In the genomic region with DNA sequence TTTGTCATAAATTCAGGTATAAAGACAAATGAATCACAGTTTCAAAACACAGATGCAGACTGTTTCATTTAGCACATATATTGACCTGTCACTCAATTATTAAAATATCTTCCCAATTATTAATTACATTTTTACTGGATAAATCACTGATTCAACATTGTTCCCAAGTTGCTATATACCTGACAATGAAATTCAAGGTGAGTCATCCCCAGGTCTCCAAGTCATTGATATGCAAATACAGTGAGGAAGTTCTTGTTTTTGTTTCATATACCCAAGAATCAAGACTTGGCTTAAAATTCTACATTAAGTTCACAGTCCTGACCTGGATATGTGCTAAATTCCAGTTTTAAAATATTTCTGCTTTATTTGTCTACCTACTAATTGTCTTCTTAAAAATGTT, we compare ENCODE assay signal across 25 cellular contexts.
"Had no signal": no experiment of that assay in that cellular context is flagged by ENCODE, and none has a peak within 500 bp of the region (broad histone marks: within the 10 kb centered on the region; RNA-seq: fewer than 3 reads in every experiment).

No MANE protein-coding gene starts in this region.

- H3K9me3 ChIP-seq: left lung, neutrophil, ovary, psoas muscle, right atrium auricular region, thoracic aorta, vagina had no signal

- H3K27me3 ChIP-seq: cardiac muscle cell, left lung, neutrophil, ovary, right atrium auricular region, vagina had no signal

- H3K27me3 Mint-ChIP-seq: activated CD4-positive, alpha-beta memory T cell treated with anti-CD3 and anti-CD28 coated beads, Interleukin-2, amount 10 ng/mL, durations not matched to agents 7 days and 5 days; activated CD4-positive, alpha-beta T cell treated with anti-CD3 and anti-CD28 coated beads, Interleukin-2, amount 10 ng/mL, durations not matched to agents 24 days and 14 days; activated naive CD4-positive, alpha-beta T cell treated with anti-CD3 and anti-CD28 coated beads, Interleukin-2, amount 10 ng/mL, durations not matched to agents 7 days and 5 days; type B pancreatic cell had no signal

- H3K9me3 Mint-ChIP-seq: activated CD4-positive, alpha-beta T cell treated with anti-CD3 and anti-CD28 coated beads, Interleukin-2, amount 10 ng/mL, durations not matched to agents 24 days and 14 days; natural killer cell had no signal

- H3K36me3 ChIP-seq: cardiac muscle cell, left lung, neutrophil, ovary, right atrium auricular region, thoracic aorta, vagina had no signal

- H3K27ac ChIP-seq: cardiac muscle cell, left lung, neutrophil, ovary, psoas muscle, right atrium auricular region, thoracic aorta, vagina had no signal

- FAIRE-seq: endometrium had no signal

- H3K4me3 Mint-ChIP-seq: activated CD4-positive, alpha-beta memory T cell treated with anti-CD3 and anti-CD28 coated beads, Interleukin-2, amount 10 ng/mL, durations not matched to agents 7 days and 5 days; activated CD4-positive, alpha-beta T cell treated with anti-CD3 and anti-CD28 coated beads, Interleukin-2, amount 10 ng/mL, durations not matched to agents 24 days and 14 days; activated naive CD4-positive, alpha-beta T cell treated with anti-CD3 and anti-CD28 coated beads, Interleukin-2, amount 10 ng/mL, durations not matched to agents 7 days and 5 days; natural killer cell; type B pancreatic cell had no signal

- H3K4me1 ChIP-seq: left lung, psoas muscle, right atrium auricular region, vagina had no signal

- DNase-seq: activated CD4-positive, alpha-beta memory T cell treated with anti-CD3 and anti-CD28 coated beads, Interleukin-2, amount 10 ng/mL, durations not matched to agents 7 days and 5 days; activated CD4-positive, alpha-beta T cell treated with anti-CD3 and anti-CD28 coated beads, Interleukin-2, amount 10 ng/mL, durations not matched to agents 24 days and 14 days; activated effector memory CD4-positive, alpha-beta T cell treated with anti-CD3 and anti-CD28 coated beads, Interleukin-2, amount 50 U/mL, for 16 hours; activated naive CD4-positive, alpha-beta T cell treated with anti-CD3 and anti-CD28 coated beads, Interleukin-2, amount 10 ng/mL, durations not matched to agents 7 days and 5 days; amygdala; cortex of kidney; effector CD4-positive, alpha-beta T cell; foreskin melanocyte; islet precursor cell; left lung; midbrain; natural killer cell; ovary; psoas muscle; stimulated activated CD4-positive, alpha-beta T cell treated with anti-CD3 and anti-CD28 coated beads, Interleukin-4, amount 100 ng/mL, for 24 hours; stimulated activated naive CD4-positive, alpha-beta T cell treated with Interleukin-2 at 50 U/mL for 16 hours had no signal

- H3K36me3 Mint-ChIP-seq: activated naive CD4-positive, alpha-beta T cell treated with anti-CD3 and anti-CD28 coated beads, Interleukin-2, amount 10 ng/mL, durations not matched to agents 7 days and 5 days; natural killer cell; type B pancreatic cell had no signal

- H3K4me1 Mint-ChIP-seq: activated CD4-positive, alpha-beta memory T cell treated with anti-CD3 and anti-CD28 coated beads, Interleukin-2, amount 10 ng/mL, durations not matched to agents 7 days and 5 days; activated CD4-positive, alpha-beta T cell treated with anti-CD3 and anti-CD28 coated beads, Interleukin-2, amount 10 ng/mL, durations not matched to agents 24 days and 14 days; activated naive CD4-positive, alpha-beta T cell treated with anti-CD3 and anti-CD28 coated beads, Interleukin-2, amount 10 ng/mL, durations not matched to agents 7 days and 5 days; natural killer cell had no signal

- H3K27ac Mint-ChIP-seq: activated CD4-positive, alpha-beta memory T cell treated with anti-CD3 and anti-CD28 coated beads, Interleukin-2, amount 10 ng/mL, durations not matched to agents 7 days and 5 days; activated CD4-positive, alpha-beta T cell treated with anti-CD3 and anti-CD28 coated beads, Interleukin-2, amount 10 ng/mL, durations not matched to agents 24 days and 14 days; activated naive CD4-positive, alpha-beta T cell treated with anti-CD3 and anti-CD28 coated beads, Interleukin-2, amount 10 ng/mL, durations not matched to agents 7 days and 5 days; natural killer cell; type B pancreatic cell had no signal

- ATAC-seq: activated CD4-positive, CD25-positive, alpha-beta regulatory T cell treated with anti-CD3 and anti-CD28 coated beads, Interleukin-2, amount 50 U/mL, for 24 hours; left lung; natural killer cell; psoas muscle had no signal

- H3K4me3 ChIP-seq: cardiac muscle cell, left lung, lung, ovary, psoas muscle, right atrium auricular region, thoracic aorta, vagina had no signal
